13 cellular contexts compared by ENCODE assay signal in the genomic region with DNA sequence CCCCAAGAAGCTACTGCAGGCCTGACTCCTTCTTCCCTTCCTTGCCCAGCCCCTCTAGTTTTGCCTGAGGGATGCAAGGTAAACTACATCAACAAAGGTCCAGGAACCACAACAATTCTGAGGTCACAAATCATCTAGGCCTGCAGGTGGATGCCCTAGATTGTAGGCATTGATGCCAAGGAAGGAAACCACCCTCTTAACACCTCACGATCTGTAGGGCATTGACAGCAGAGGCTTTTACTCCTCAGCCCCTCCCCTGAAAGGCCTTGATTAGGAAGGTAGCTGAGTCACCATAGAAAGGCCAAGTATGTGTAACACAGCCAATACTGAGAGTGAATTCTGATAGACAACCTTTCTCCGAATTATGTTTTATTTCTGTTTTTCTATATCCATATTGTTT. TPM values are rescaled to one million over a fixed set of nuclear protein-coding genes. Genes with fewer than 3 reads are reported as not detected.
DNase-seq lines count a peak whose midpoint lies in the region; ATAC-seq lines count a peak whose summit lies in the region.
"Had no signal": no experiment of that assay in that cellular context is flagged by ENCODE, and none has a peak within 500 bp of the region (broad histone marks: within the 10 kb centered on the region; RNA-seq: fewer than 3 reads in every experiment).

No MANE protein-coding gene starts in this region.

- DNase-seq in activated T-cell treated with anti-CD3 and anti-CD28 coated beads, Interleukin-2, amount 50 U/mL, for 72 hours = peak in 1 of 2 donors; percentile 10
- no peak for DNase-seq in activated T-cell treated with anti-CD3 and anti-CD28 coated beads, Interleukin-2, amount 50 U/mL, for 1 hour
- peak; percentile 15 for DNase-seq in LoVo (ENCODE audit: low spot score)
- peak; percentile 2 for DNase-seq in activated naive CD8-positive, alpha-beta T cell treated with anti-CD3 and anti-CD28 coated beads for 36 hours
- no peak for DNase-seq in natural killer cell treated with Interleukin-12 subunit alpha and Interleukin-12 subunit beta and Interleukin-15 and Interleukin-18, amount 100 ng/mL, for 72 hours (ENCODE audit: low spot score)
- no peak for DNase-seq in amniotic stem cell (lab: John Stamatoyannopoulos, UW)
- no peak for DNase-seq in foreskin melanocyte
- no peak for DNase-seq in NCI-H1048 (lab: John Stamatoyannopoulos, UW)
- DNase-seq: aorta, GM23248 had no signal

- peaks cover 30% of the 10 kb centered on the region for H3K4me1 Mint-ChIP-seq in activated T-cell treated with anti-CD3 and anti-CD28 coated beads, Interleukin-2, amount 50 U/mL, for 72 hours (ENCODE audit: low read depth)
- H3K4me1 Mint-ChIP-seq in activated naive CD8-positive, alpha-beta T cell treated with anti-CD3 and anti-CD28 coated beads for 36 hours = peaks cover 23% of the 10 kb centered on the region
- peaks cover 27 to 32% of the 10 kb centered on the region in 2 donors for H3K4me1 Mint-ChIP-seq in natural killer cell treated with Interleukin-12 subunit alpha and Interleukin-12 subunit beta and Interleukin-15 and Interleukin-18, amount 100 ng/mL, for 72 hours (ENCODE audit: low read depth in 2 of 2)

- no peaks in the 10 kb centered on the region for H3K27me3 Mint-ChIP-seq in activated T-cell treated with anti-CD3 and anti-CD28 coated beads, Interleukin-2, amount 50 U/mL, for 72 hours (ENCODE audit: low read depth)
- no peaks in the 10 kb centered on the region for H3K27me3 Mint-ChIP-seq in activated naive CD8-positive, alpha-beta T cell treated with anti-CD3 and anti-CD28 coated beads for 36 hours
- no peaks in the 10 kb centered on the region for H3K27me3 Mint-ChIP-seq in natural killer cell treated with Interleukin-12 subunit alpha and Interleukin-12 subunit beta and Interleukin-15 and Interleukin-18, amount 100 ng/mL, for 72 hours
- H3K27me3 Mint-ChIP-seq: progenitor cell of endocrine pancreas had no signal

- no peak overlapping the region for H3K27ac Mint-ChIP-seq in activated T-cell treated with anti-CD3 and anti-CD28 coated beads, Interleukin-2, amount 50 U/mL, for 72 hours
- H3K27ac Mint-ChIP-seq in activated naive CD8-positive, alpha-beta T cell treated with anti-CD3 and anti-CD28 coated beads for 36 hours = peak overlapping the region; percentile 1
- peak overlapping the region in 1 of 2 donors; percentile 85 for H3K27ac Mint-ChIP-seq in natural killer cell treated with Interleukin-12 subunit alpha and Interleukin-12 subunit beta and Interleukin-15 and Interleukin-18, amount 100 ng/mL, for 72 hours
- H3K27ac Mint-ChIP-seq: progenitor cell of endocrine pancreas had no signal

- H3K9me3 Mint-ChIP-seq in activated T-cell treated with anti-CD3 and anti-CD28 coated beads, Interleukin-2, amount 50 U/mL, for 72 hours = peaks cover 0 to 4% of the 10 kb centered on the region in 2 donors
- peaks cover 9% of the 10 kb centered on the region for H3K9me3 Mint-ChIP-seq in activated naive CD8-positive, alpha-beta T cell treated with anti-CD3 and anti-CD28 coated beads for 36 hours
- H3K9me3 Mint-ChIP-seq in natural killer cell treated with Interleukin-12 subunit alpha and Interleukin-12 subunit beta and Interleukin-15 and Interleukin-18, amount 100 ng/mL, for 72 hours = peaks cover 3% of the 10 kb centered on the region
- H3K9me3 Mint-ChIP-seq: IgD-negative memory B cell had no signal

- H3K36me3 Mint-ChIP-seq in activated T-cell treated with anti-CD3 and anti-CD28 coated beads, Interleukin-2, amount 50 U/mL, for 72 hours (ENCODE audit: insufficient read depth in 2 of 2) = peaks cover 9 to 11% of the 10 kb centered on the region in 2 donors
- H3K36me3 Mint-ChIP-seq in activated naive CD8-positive, alpha-beta T cell treated with anti-CD3 and anti-CD28 coated beads for 36 hours = peaks cover 13% of the 10 kb centered on the region
- H3K36me3 Mint-ChIP-seq in natural killer cell treated with Interleukin-12 subunit alpha and Interleukin-12 subunit beta and Interleukin-15 and Interleukin-18, amount 100 ng/mL, for 72 hours = peaks cover 14% of the 10 kb centered on the region

- no peak overlapping the region for H3K4me3 Mint-ChIP-seq in activated T-cell treated with anti-CD3 and anti-CD28 coated beads, Interleukin-2, amount 50 U/mL, for 72 hours
- H3K4me3 Mint-ChIP-seq in activated naive CD8-positive, alpha-beta T cell treated with anti-CD3 and anti-CD28 coated beads for 36 hours = no peak overlapping the region
- no peak overlapping the region for H3K4me3 Mint-ChIP-seq in natural killer cell treated with Interleukin-12 subunit alpha and Interleukin-12 subunit beta and Interleukin-15 and Interleukin-18, amount 100 ng/mL, for 72 hours

- ATAC-seq in activated T-cell treated with anti-CD3 and anti-CD28 coated beads, Interleukin-2, amount 50 U/mL, for 72 hours (replicated peaks in 1 of 2) = peak; percentile 65 to 77
- peak; percentile 57 to 63 for ATAC-seq in natural killer cell treated with Interleukin-12 subunit alpha and Interleukin-12 subunit beta and Interleukin-15 and Interleukin-18, amount 100 ng/mL, for 72 hours
- ATAC-seq: Right ventricle myocardium inferior had no signal

RNA-seq across cellular contexts. Expression of a gene that starts 46.7 kb away (rescaled TPM):
- 10 to 100 TPM; 22.2 to 27.1 TPM for total RNA-seq in activated T-cell treated with anti-CD3 and anti-CD28 coated beads, Interleukin-2, amount 50 U/mL, for 72 hours
- 10 to 100 TPM; 25.7 to 27.0 TPM for total RNA-seq in activated naive CD8-positive, alpha-beta T cell treated with anti-CD3 and anti-CD28 coated beads for 36 hours
- 10 to 100 TPM; 52.5 to 71.4 TPM for total RNA-seq in natural killer cell treated with Interleukin-12 subunit alpha and Interleukin-12 subunit beta and Interleukin-15 and Interleukin-18, amount 100 ng/mL, for 72 hours

Comparison
In these comparisons a context has a peak if more than half of its experiments do, and no peak if none do; other contexts are left out.
1. DNase-seq: peak in LoVo (single experiment) and activated naive CD8-positive, alpha-beta T cell treated with anti-CD3 and anti-CD28 coated beads for 36 hours (single experiment); none in activated T-cell treated with anti-CD3 and anti-CD28 coated beads, Interleukin-2, amount 50 U/mL, for 1 hour (single experiment), natural killer cell treated with Interleukin-12 subunit alpha and Interleukin-12 subunit beta and Interleukin-15 and Interleukin-18, amount 100 ng/mL, for 72 hours (single experiment), amniotic stem cell (single experiment), foreskin melanocyte (single experiment) and NCI-H1048 (single experiment).